ENCODE assay signal across 22 cellular contexts in the genomic region with DNA sequence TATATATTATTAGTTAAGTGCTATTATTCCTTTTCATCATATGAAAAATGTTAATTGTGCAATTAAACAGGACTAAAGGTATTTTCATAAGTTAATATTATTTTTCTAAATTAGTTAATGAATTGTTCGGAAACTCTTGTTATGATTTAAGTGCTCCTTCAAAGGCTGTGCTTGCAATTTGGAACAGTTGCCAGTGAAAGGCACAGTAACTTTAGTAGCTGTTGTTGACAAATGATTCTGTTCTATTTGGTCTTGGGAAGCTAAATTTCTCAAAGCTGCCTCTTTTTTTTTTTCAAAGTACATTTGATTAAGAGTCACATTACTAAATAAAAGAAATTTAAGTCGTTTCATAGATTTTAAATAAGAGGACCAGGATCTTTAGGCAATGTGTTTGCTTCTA. TPM values are rescaled to one million over a fixed set of nuclear protein-coding genes. Genes with fewer than 3 reads are reported as not detected.
"Had no signal": no experiment of that assay in that cellular context is flagged by ENCODE, and none has a peak within 500 bp of the region (broad histone marks: within the 10 kb centered on the region; RNA-seq: fewer than 3 reads in every experiment).

No MANE protein-coding gene starts in this region.

- ATAC-seq: HepG2 had no signal

- H3K36me3 ChIP-seq: Peyer's patch, SJSA1 had no signal

- H3K27ac ChIP-seq: PC-9, Peyer's patch, SJSA1, SK-N-MC had no signal

- H3K4me2 ChIP-seq: PC-9 had no signal

- H3K4me1 ChIP-seq: Peyer's patch had no signal

- H2AFZ ChIP-seq: PC-9 had no signal

- DNase-seq: IMR-90; Karpas-422; KG1; MG63; NCI-H1092 treated with DMSO at 0.1 percent for 48 hours; NCI-H1436; NCI-H187; NCI-H2029; NCI-H2171 treated with DMSO at 0.1 percent for 48 hours; NCI-H345; NCI-H446 treated with DMSO at 0.1 percent for 48 hours; NCI-H526; NK-92 treated with Interleukin-12 subunit alpha and Interleukin-12 subunit beta, amount 100 ng/mL, for 24 hours; OCI-M1; PC-9; Peyer's patch; Right ventricle myocardium superior; SIG-M5 had no signal

- H3K4me3 ChIP-seq: MG63, PC-9, Peyer's patch, SJSA1, SK-N-MC had no signal

- H3K27me3 ChIP-seq: MG63, Peyer's patch, SJSA1 had no signal

- H3K9me3 ChIP-seq: MG63, Peyer's patch, SJSA1 had no signal

RNA-seq across cellular contexts. Expression of gene PTPRQ, which starts 40.7 kb away (rescaled TPM):
- total RNA-seq: HepG2, HT1080, PC-9 had no signal
- polyA plus RNA-seq: HepG2 had no signal
